In genomic region chr13:79389031-79389430, GRCh38 we compare ENCODE assay signal across 26 cellular contexts. TPM values are rescaled to one million over a fixed set of nuclear protein-coding genes. Genes with fewer than 3 reads are reported as not detected.
DNase-seq lines count a peak whose midpoint lies in the region; ATAC-seq lines count a peak whose summit lies in the region.
"Had no signal": no experiment of that assay in that cellular context is flagged by ENCODE, and none has a peak within 500 bp of the region (broad histone marks: within the 10 kb centered on the region; RNA-seq: fewer than 3 reads in every experiment).

No MANE protein-coding gene starts in this region.

- peak overlapping the region; percentile 0 for H3K4me3 Mint-ChIP-seq in activated naive CD8-positive, alpha-beta T cell
- no peak overlapping the region for H3K4me3 Mint-ChIP-seq in activated naive CD8-positive, alpha-beta T cell treated with anti-CD3 and anti-CD28 coated beads for 36 hours
- H3K4me3 Mint-ChIP-seq in T-helper 17 cell, result no peak overlapping the region
- peak overlapping the region; percentile 30 to 37 for H3K4me3 Mint-ChIP-seq in stimulated activated naive B cell treated with anti-CD40 and anti-IgM and Interleukin-4, amounts not matched to agents 10 μg/mL and 1 μg/mL and 100 μg/mL, for 72 hours
- H3K4me3 Mint-ChIP-seq: activated naive CD4-positive, alpha-beta T cell treated with anti-CD3 and anti-CD28 coated beads, Interleukin-2, amount 10 ng/mL, durations not matched to agents 7 days and 5 days; activated T-cell treated with anti-CD3 and anti-CD28 coated beads, Interleukin-2, amount 50 U/mL, for 72 hours; central memory CD8-positive, alpha-beta T cell had no signal

- peak overlapping the region; percentile 30 for H3K27ac Mint-ChIP-seq in activated naive CD8-positive, alpha-beta T cell
- H3K27ac Mint-ChIP-seq in activated naive CD8-positive, alpha-beta T cell treated with anti-CD3 and anti-CD28 coated beads for 36 hours, result no peak overlapping the region
- H3K27ac Mint-ChIP-seq in T-helper 17 cell, result peak overlapping the region; percentile 39
- H3K27ac Mint-ChIP-seq in stimulated activated naive B cell treated with anti-CD40 and anti-IgM and Interleukin-4, amounts not matched to agents 10 μg/mL and 1 μg/mL and 100 μg/mL, for 72 hours, result peak overlapping the region; percentile 34
- H3K27ac Mint-ChIP-seq: activated naive CD4-positive, alpha-beta T cell treated with anti-CD3 and anti-CD28 coated beads, Interleukin-2, amount 10 ng/mL, durations not matched to agents 7 days and 5 days had no signal

- H3K9me3 ChIP-seq in T-helper 17 cell (ENCODE audit: control insufficient read depth, low read length, poor library complexity, severe bottlenecking), result no peaks in the 10 kb centered on the region
- 0 out of 2 replicates have a peak, but pooled peaks cover 6% of the 10 kb centered on the region for H3K9me3 ChIP-seq in SJCRH30 (replicated peaks)
- H3K9me3 ChIP-seq: tibial artery had no signal

- no peak overlapping the region for H3K4me3 ChIP-seq in SJCRH30
- H3K4me3 ChIP-seq: dorsolateral prefrontal cortex, smooth muscle cell, tibial artery had no signal

- ATAC-seq in T-helper 17 cell, result no peak
- no peak for ATAC-seq in stimulated activated naive B cell treated with anti-CD40 and anti-IgM and Interleukin-4, amounts not matched to agents 10 μg/mL and 1 μg/mL and 100 μg/mL, for 72 hours (replicated peaks)
- no peak for ATAC-seq in HG03196 (IDR thresholded peaks at IDR 0.05; ENCODE audit: unreplicated experiment)
- ATAC-seq: activated T-cell treated with anti-CD3 and anti-CD28 coated beads, Interleukin-2, amount 50 U/mL, for 72 hours; left cardiac atrium had no signal

- peaks cover 3% of the 10 kb centered on the region for H3K36me3 Mint-ChIP-seq in activated naive CD8-positive, alpha-beta T cell
- H3K36me3 Mint-ChIP-seq in activated naive CD8-positive, alpha-beta T cell treated with anti-CD3 and anti-CD28 coated beads for 36 hours, result peaks cover 25% of the 10 kb centered on the region
- H3K36me3 Mint-ChIP-seq in T-helper 17 cell (ENCODE audit: low read depth), result peaks cover 2% of the 10 kb centered on the region
- peaks cover 30 to 31% of the 10 kb centered on the region in 2 donors for H3K36me3 Mint-ChIP-seq in stimulated activated naive B cell treated with anti-CD40 and anti-IgM and Interleukin-4, amounts not matched to agents 10 μg/mL and 1 μg/mL and 100 μg/mL, for 72 hours

- no peaks in the 10 kb centered on the region for H3K27me3 ChIP-seq in SJCRH30
- H3K27me3 ChIP-seq: dorsolateral prefrontal cortex, tibial artery had no signal

- no peak for DNase-seq in activated naive CD8-positive, alpha-beta T cell treated with anti-CD3 and anti-CD28 coated beads for 36 hours
- DNase-seq in NOMO-1 (lab: John Stamatoyannopoulos, UW; ENCODE audit: unreplicated experiment in 2 of 2) (peak; percentile 30 to 81), T-helper 17 cell (no peak), SJCRH30 (no peak)
- no peak for DNase-seq in stimulated activated naive B cell treated with anti-CD40 and anti-IgM and Interleukin-4, amounts not matched to agents 10 μg/mL and 1 μg/mL and 100 μg/mL, for 72 hours
- DNase-seq in central memory CD4-positive, alpha-beta T cell, result no peak
- DNase-seq: 8988T; activated CD4-positive, alpha-beta T cell treated with anti-CD3 and anti-CD28 coated beads for 48 hours; activated naive CD4-positive, alpha-beta T cell treated with anti-CD3 and anti-CD28 coated beads, Interleukin-2, amount 10 ng/mL, durations not matched to agents 7 days and 5 days; activated T-cell treated with anti-CD3 and anti-CD28 coated beads, Interleukin-2, amount 50 U/mL, for 72 hours; DMS53; dorsolateral prefrontal cortex; head of caudate nucleus; left cardiac atrium; NCI-H1092; NCI-H2029; NCI-H446; occipital lobe; RPMI8226; stimulated activated CD4-positive, alpha-beta T cell treated with anti-CD3 and anti-CD28 coated beads, Interleukin-2, amount 100 ng/mL, for 48 hours; stimulated activated naive CD4-positive, alpha-beta T cell treated with Interleukin-2 at 50 U/mL for 16 hours; tibial artery had no signal

- no peak overlapping the region for H3K27ac ChIP-seq in SJCRH30
- H3K27ac ChIP-seq: tibial artery had no signal

- peaks cover 80% of the 10 kb centered on the region for H3K4me1 Mint-ChIP-seq in activated naive CD8-positive, alpha-beta T cell (ENCODE audit: low read depth)
- peaks cover 74% of the 10 kb centered on the region for H3K4me1 Mint-ChIP-seq in activated naive CD8-positive, alpha-beta T cell treated with anti-CD3 and anti-CD28 coated beads for 36 hours
- peaks cover 37% of the 10 kb centered on the region for H3K4me1 Mint-ChIP-seq in T-helper 17 cell
- H3K4me1 Mint-ChIP-seq in stimulated activated naive B cell treated with anti-CD40 and anti-IgM and Interleukin-4, amounts not matched to agents 10 μg/mL and 1 μg/mL and 100 μg/mL, for 72 hours, result peaks cover 34 to 52% of the 10 kb centered on the region in 2 donors

- peaks cover 38% of the 10 kb centered on the region for H3K36me3 ChIP-seq in SJCRH30
- H3K36me3 ChIP-seq: tibial artery had no signal

- H3K4me1 ChIP-seq in SJCRH30, result peaks cover 5% of the 10 kb centered on the region; the same call in 1 of the 2 replicates

- no peaks in the 10 kb centered on the region for H3K9me3 Mint-ChIP-seq in activated naive CD8-positive, alpha-beta T cell (ENCODE audit: low read depth)
- H3K9me3 Mint-ChIP-seq in activated naive CD8-positive, alpha-beta T cell treated with anti-CD3 and anti-CD28 coated beads for 36 hours, result no peaks in the 10 kb centered on the region
- H3K9me3 Mint-ChIP-seq in stimulated activated naive B cell treated with anti-CD40 and anti-IgM and Interleukin-4, amounts not matched to agents 10 μg/mL and 1 μg/mL and 100 μg/mL, for 72 hours, result peaks cover 0 to 1% of the 10 kb centered on the region in 2 donors
- H3K9me3 Mint-ChIP-seq: activated naive CD4-positive, alpha-beta T cell treated with anti-CD3 and anti-CD28 coated beads, Interleukin-2, amount 10 ng/mL, durations not matched to agents 7 days and 5 days; activated T-cell treated with anti-CD3 and anti-CD28 coated beads, Interleukin-2, amount 50 U/mL, for 72 hours; central memory CD8-positive, alpha-beta T cell had no signal

- H3K27me3 Mint-ChIP-seq in activated naive CD8-positive, alpha-beta T cell, result no peaks in the 10 kb centered on the region
- H3K27me3 Mint-ChIP-seq in activated naive CD8-positive, alpha-beta T cell treated with anti-CD3 and anti-CD28 coated beads for 36 hours, result no peaks in the 10 kb centered on the region
- H3K27me3 Mint-ChIP-seq in T-helper 17 cell, result no peaks in the 10 kb centered on the region
- H3K27me3 Mint-ChIP-seq in stimulated activated naive B cell treated with anti-CD40 and anti-IgM and Interleukin-4, amounts not matched to agents 10 μg/mL and 1 μg/mL and 100 μg/mL, for 72 hours, result no peaks in the 10 kb centered on the region
- H3K27me3 Mint-ChIP-seq: activated naive CD4-positive, alpha-beta T cell treated with anti-CD3 and anti-CD28 coated beads, Interleukin-2, amount 10 ng/mL, durations not matched to agents 7 days and 5 days; central memory CD8-positive, alpha-beta T cell had no signal

RNA-seq across cellular contexts. Expression of gene RBM26, which starts 17.0 kb away (rescaled TPM):
- total RNA-seq in activated naive CD8-positive, alpha-beta T cell treated with anti-CD3 and anti-CD28 coated beads for 36 hours, result 10 to 100 TPM; 60.0 to 60.7 TPM
- 10 to 100 TPM; 61.8 to 64.6 TPM for total RNA-seq in T-helper 17 cell
- total RNA-seq in SJCRH30 (2014; rRNA removed; shearing (Covaris generic)), result 79.8 and 98.3 TPM in 2 replicates

Comparison
In these comparisons a context has a peak if more than half of its experiments do, and no peak if none do; other contexts are left out.
1. H3K4me3 Mint-ChIP-seq: peak in activated naive CD8-positive, alpha-beta T cell (single experiment) and stimulated activated naive B cell treated with anti-CD40 and anti-IgM and Interleukin-4, amounts not matched to agents 10 μg/mL and 1 μg/mL and 100 μg/mL, for 72 hours (2 of 2); none in activated naive CD8-positive, alpha-beta T cell treated with anti-CD3 and anti-CD28 coated beads for 36 hours (single experiment) and T-helper 17 cell (single experiment).
2. DNase-seq: peak in NOMO-1 (2 of 2); none in activated naive CD8-positive, alpha-beta T cell treated with anti-CD3 and anti-CD28 coated beads for 36 hours (single experiment), T-helper 17 cell (0 of 3), stimulated activated naive B cell treated with anti-CD40 and anti-IgM and Interleukin-4, amounts not matched to agents 10 μg/mL and 1 μg/mL and 100 μg/mL, for 72 hours (single experiment), SJCRH30 (0 of 2) and central memory CD4-positive, alpha-beta T cell (single experiment).